38 cellular contexts compared by ENCODE assay signal in genomic region chr15:27066446-27066845, GRCh38.
"Had no signal": no experiment of that assay in that cellular context is flagged by ENCODE, and none has a peak within 500 bp of the region (broad histone marks: within the 10 kb centered on the region; RNA-seq: fewer than 3 reads in every experiment).

No MANE protein-coding gene starts in this region.

- H3K27ac ChIP-seq: adrenal gland, ascending aorta, body of pancreas, brain microvascular endothelial cell, breast epithelium, cardiac muscle cell had no signal

- H3K27me3 Mint-ChIP-seq: activated naive CD4-positive, alpha-beta T cell treated with anti-CD3 and anti-CD28 coated beads, Interleukin-2, amount 10 ng/mL, durations not matched to agents 7 days and 5 days; activated naive CD4-positive, alpha-beta T cell treated with anti-CD3 and anti-CD28 coated beads, Interleukin-2, amount 50 U/mL, for 24 hours; activated naive CD8-positive, alpha-beta T cell; activated naive CD8-positive, alpha-beta T cell treated with anti-CD3 and anti-CD28 coated beads for 36 hours; activated naive CD8-positive, alpha-beta T cell treated with anti-CD3 and anti-CD28 coated beads, Interleukin-2, amount 10 ng/mL, durations not matched to agents 7 days and 5 days; activated naive CD8-positive, alpha-beta T cell treated with anti-CD3 and anti-CD28 coated beads, Interleukin-2, amount 50 U/mL, for 24 hours; activated T-cell treated with anti-CD3 and anti-CD28 coated beads, Interleukin-2, amount 50 U/mL, for 24 hours; activated T-helper 17 cell treated with anti-CD3 and anti-CD28 coated beads, Interleukin-2, amount 50 U/mL, for 72 hours; brain; central memory CD8-positive, alpha-beta T cell had no signal

- H3K36me3 ChIP-seq: adrenal gland, ascending aorta, brain microvascular endothelial cell, breast epithelium, cardiac muscle cell had no signal

- H3K36me3 Mint-ChIP-seq: activated naive CD4-positive, alpha-beta T cell treated with anti-CD3 and anti-CD28 coated beads, Interleukin-2, amount 10 ng/mL, durations not matched to agents 7 days and 5 days; activated naive CD8-positive, alpha-beta T cell; activated naive CD8-positive, alpha-beta T cell treated with anti-CD3 and anti-CD28 coated beads, Interleukin-2, amount 10 ng/mL, durations not matched to agents 7 days and 5 days had no signal

- H3K4me3 Mint-ChIP-seq: activated naive CD4-positive, alpha-beta T cell treated with anti-CD3 and anti-CD28 coated beads for 36 hours; activated naive CD4-positive, alpha-beta T cell treated with anti-CD3 and anti-CD28 coated beads, Interleukin-2, amount 10 ng/mL, durations not matched to agents 7 days and 5 days; activated naive CD4-positive, alpha-beta T cell treated with anti-CD3 and anti-CD28 coated beads, Interleukin-2, amount 50 U/mL, for 24 hours; activated naive CD8-positive, alpha-beta T cell; activated naive CD8-positive, alpha-beta T cell treated with anti-CD3 and anti-CD28 coated beads for 36 hours; activated naive CD8-positive, alpha-beta T cell treated with anti-CD3 and anti-CD28 coated beads, Interleukin-2, amount 10 ng/mL, durations not matched to agents 7 days and 5 days; activated naive CD8-positive, alpha-beta T cell treated with anti-CD3 and anti-CD28 coated beads, Interleukin-2, amount 50 U/mL, for 24 hours; activated T-cell treated with anti-CD3 and anti-CD28 coated beads, Interleukin-2, amount 50 U/mL, for 24 hours; activated T-cell treated with anti-CD3 and anti-CD28 coated beads, Interleukin-2, amount 50 U/mL, for 4 hours; activated T-cell treated with anti-CD3 and anti-CD28 coated beads, Interleukin-2, amount 50 U/mL, for 72 hours; activated T-helper 1 cell treated with anti-CD3 and anti-CD28 coated beads, Interleukin-12 subunit alpha, Interleukin-12 subunit beta, Interleukin-2, Interleukin-4 antibody, amounts not matched to agents 30 ng/mL and 10 ng/mL and 1 ng/mL, durations not matched to agents 14 hours and 24 hours and 36 hours; activated T-helper 17 cell treated with anti-CD3 and anti-CD28 coated beads, Interleukin-2, amount 50 U/mL, for 72 hours; brain; central memory CD8-positive, alpha-beta T cell had no signal

- ATAC-seq: activated naive CD4-positive, alpha-beta T cell treated with anti-CD3 and anti-CD28 coated beads, Interleukin-2, amount 50 U/mL, for 72 hours; activated naive CD8-positive, alpha-beta T cell treated with anti-CD3 and anti-CD28 coated beads, Interleukin-2, amount 50 U/mL, for 24 hours; activated T-cell treated with anti-CD3 and anti-CD28 coated beads, Interleukin-2, amount 50 U/mL, for 4 hours; activated T-cell treated with anti-CD3 and anti-CD28 coated beads, Interleukin-2, amount 50 U/mL, for 72 hours; activated T-helper 17 cell treated with anti-CD3 and anti-CD28 coated beads, Interleukin-2, amount 50 U/mL, for 72 hours; body of pancreas had no signal

- H3K27ac Mint-ChIP-seq: activated naive CD4-positive, alpha-beta T cell treated with anti-CD3 and anti-CD28 coated beads for 36 hours; activated naive CD4-positive, alpha-beta T cell treated with anti-CD3 and anti-CD28 coated beads, Interleukin-2, amount 10 ng/mL, durations not matched to agents 7 days and 5 days; activated naive CD4-positive, alpha-beta T cell treated with anti-CD3 and anti-CD28 coated beads, Interleukin-2, amount 50 U/mL, for 24 hours; activated naive CD4-positive, alpha-beta T cell treated with anti-CD3 and anti-CD28 coated beads, Interleukin-2, amount 50 U/mL, for 72 hours; activated naive CD8-positive, alpha-beta T cell; activated naive CD8-positive, alpha-beta T cell treated with anti-CD3 and anti-CD28 coated beads for 36 hours; activated naive CD8-positive, alpha-beta T cell treated with anti-CD3 and anti-CD28 coated beads, Interleukin-2, amount 10 ng/mL, durations not matched to agents 7 days and 5 days; activated naive CD8-positive, alpha-beta T cell treated with anti-CD3 and anti-CD28 coated beads, Interleukin-2, amount 50 U/mL, for 24 hours; activated T-cell treated with anti-CD3 and anti-CD28 coated beads, Interleukin-2, amount 50 U/mL, for 24 hours; activated T-cell treated with anti-CD3 and anti-CD28 coated beads, Interleukin-2, amount 50 U/mL, for 72 hours; activated T-helper 1 cell treated with anti-CD3 and anti-CD28 coated beads, Interleukin-12 subunit alpha, Interleukin-12 subunit beta, Interleukin-2, Interleukin-4 antibody, amounts not matched to agents 30 ng/mL and 10 ng/mL and 1 ng/mL, durations not matched to agents 14 hours and 24 hours and 36 hours; activated T-helper 17 cell treated with anti-CD3 and anti-CD28 coated beads, Interleukin-2, amount 50 U/mL, for 72 hours; activated T-helper 2 cell treated with anti-CD3 and anti-CD28 coated beads, Interferon-gamma antibody, Interleukin-2, Interleukin-4, amounts not matched to agents 10 μg/mL and 5 μg/mL and 100 μg/mL, durations not matched to agents 14 hours and 24 hours and 36 hours had no signal

- H3K4me3 ChIP-seq: adrenal gland, ascending aorta, body of pancreas, breast epithelium, cardiac muscle cell had no signal

- H3K27me3 ChIP-seq: adrenal gland, ascending aorta, body of pancreas, brain microvascular endothelial cell, breast epithelium, cardiac muscle cell had no signal

- H3K4me1 Mint-ChIP-seq: activated naive CD4-positive, alpha-beta T cell treated with anti-CD3 and anti-CD28 coated beads, Interleukin-2, amount 10 ng/mL, durations not matched to agents 7 days and 5 days; activated naive CD4-positive, alpha-beta T cell treated with anti-CD3 and anti-CD28 coated beads, Interleukin-2, amount 50 U/mL, for 24 hours; activated naive CD8-positive, alpha-beta T cell treated with anti-CD3 and anti-CD28 coated beads for 36 hours; activated naive CD8-positive, alpha-beta T cell treated with anti-CD3 and anti-CD28 coated beads, Interleukin-2, amount 10 ng/mL, durations not matched to agents 7 days and 5 days; activated naive CD8-positive, alpha-beta T cell treated with anti-CD3 and anti-CD28 coated beads, Interleukin-2, amount 50 U/mL, for 24 hours; activated T-helper 17 cell treated with anti-CD3 and anti-CD28 coated beads, Interleukin-2, amount 50 U/mL, for 72 hours; central memory CD8-positive, alpha-beta T cell had no signal

- DNase-seq: activated effector memory CD4-positive, alpha-beta T cell treated with anti-CD3 and anti-CD28 coated beads, Interleukin-2, amount 50 U/mL, for 16 hours; activated effector memory CD4-positive, alpha-beta T cell treated with Interleukin-2 at 50 U/mL for 16 hours; activated gamma-delta T cell; activated gamma-delta T cell treated with Interleukin-2 at 50 U/mL for 16 hours; activated naive CD4-positive, alpha-beta T cell; activated naive CD4-positive, alpha-beta T cell treated with anti-CD3 and anti-CD28 coated beads for 36 hours; activated naive CD4-positive, alpha-beta T cell treated with anti-CD3 and anti-CD28 coated beads, Interleukin-2, amount 10 ng/mL, durations not matched to agents 7 days and 5 days; activated naive CD4-positive, alpha-beta T cell treated with anti-CD3 and anti-CD28 coated beads, Interleukin-2, amount 50 U/mL, for 16 hours; activated naive CD4-positive, alpha-beta T cell treated with Interleukin-2 at 50 U/mL for 16 hours; activated naive CD8-positive, alpha-beta T cell treated with anti-CD3 and anti-CD28 coated beads for 36 hours; activated naive CD8-positive, alpha-beta T cell treated with anti-CD3 and anti-CD28 coated beads, Interleukin-2, amount 10 ng/mL, durations not matched to agents 7 days and 5 days; activated naive CD8-positive, alpha-beta T cell treated with anti-CD3 and anti-CD28 coated beads, Interleukin-2, amount 50 U/mL, for 24 hours; activated T-cell treated with anti-CD3 and anti-CD28 coated beads, Interleukin-2, amount 50 U/mL, for 1 hour; activated T-cell treated with anti-CD3 and anti-CD28 coated beads, Interleukin-2, amount 50 U/mL, for 24 hours; activated T-cell treated with anti-CD3 and anti-CD28 coated beads, Interleukin-2, amount 50 U/mL, for 4 hours; activated T-cell treated with anti-CD3 and anti-CD28 coated beads, Interleukin-2, amount 50 U/mL, for 48 hours; activated T-cell treated with anti-CD3 and anti-CD28 coated beads, Interleukin-2, amount 50 U/mL, for 72 hours; adrenal gland; amniotic stem cell; amygdala; anterior cingulate cortex; aorta; body of pancreas; brain microvascular endothelial cell; caudate nucleus; central memory CD4-positive, alpha-beta T cell; cerebellar nuclear complex had no signal

- H3K4me1 ChIP-seq: adrenal gland, ascending aorta, body of pancreas, breast epithelium had no signal
